Comparison of ENCODE assay signal across 10 cellular contexts in genomic region chr4:187814737-187815465, GRCh38.
A peak's percentile ranks its signal among the peaks of the same experiment; 100 is the strongest.
DNase-seq lines count a peak whose midpoint lies in the region; ATAC-seq and TF ChIP-seq lines count a peak whose summit lies in the region.
"Had no signal": no experiment of that assay in that cellular context is flagged by ENCODE, and none has a peak within 500 bp of the region (broad histone marks: within the 10 kb centered on the region; RNA-seq: fewer than 3 reads in every experiment).

No MANE protein-coding gene starts in this region.

- H3K27ac Mint-ChIP-seq in T-helper 17 cell, result no peak overlapping the region

- DNase-seq in Daoy (ENCODE audit: low read depth) (peak; percentile 60), T-helper 17 cell (no peak), fibroblast of villous mesenchyme (ENCODE audit: low read depth) (peak; percentile 43), retina (peak; percentile 52), inferior parietal cortex (ENCODE audit: extremely low spot score) (no peak), Ammon's horn (ENCODE audit: low spot score) (no peak), cortex of kidney (lab: John Stamatoyannopoulos, UW) (no peak), occipital lobe (lab: John Stamatoyannopoulos, UW) (no peak)
- DNase-seq: NCI-H2081 treated with DMSO at 0.1 percent for 48 hours had no signal

- no peaks in the 10 kb centered on the region for H3K9me3 ChIP-seq in T-helper 17 cell (ENCODE audit: control insufficient read depth, low read length, poor library complexity, severe bottlenecking)

- ATAC-seq in T-helper 17 cell, result no peak
- ATAC-seq: left lobe of liver had no signal

- peak overlapping the region; percentile 1 for H3K4me3 Mint-ChIP-seq in T-helper 17 cell

- H3K36me3 Mint-ChIP-seq in T-helper 17 cell (ENCODE audit: low read depth), result no peaks in the 10 kb centered on the region

- H3K4me1 Mint-ChIP-seq in T-helper 17 cell, result no peaks in the 10 kb centered on the region

- no peak for TF ChIP-seq CTCF in fibroblast of villous mesenchyme (IDR thresholded peaks at IDR 0.05; ENCODE audit: insufficient read depth, low read depth, low read length)

- no peaks in the 10 kb centered on the region for H3K27me3 Mint-ChIP-seq in T-helper 17 cell

- H3K4me3 ChIP-seq in fibroblast of villous mesenchyme (ENCODE audit: low read depth, low read length), result peak overlapping the region; percentile 64

Comparison
In these comparisons a context has a peak if more than half of its experiments do, and no peak if none do; other contexts are left out.
1. DNase-seq: peak in Daoy (single experiment), fibroblast of villous mesenchyme (single experiment) and retina (single experiment); none in T-helper 17 cell (0 of 3), inferior parietal cortex (single experiment), Ammon's horn (single experiment), cortex of kidney (single experiment) and occipital lobe (single experiment).